Comparison of ENCODE assay signal across 4 cellular contexts in the genomic region with DNA sequence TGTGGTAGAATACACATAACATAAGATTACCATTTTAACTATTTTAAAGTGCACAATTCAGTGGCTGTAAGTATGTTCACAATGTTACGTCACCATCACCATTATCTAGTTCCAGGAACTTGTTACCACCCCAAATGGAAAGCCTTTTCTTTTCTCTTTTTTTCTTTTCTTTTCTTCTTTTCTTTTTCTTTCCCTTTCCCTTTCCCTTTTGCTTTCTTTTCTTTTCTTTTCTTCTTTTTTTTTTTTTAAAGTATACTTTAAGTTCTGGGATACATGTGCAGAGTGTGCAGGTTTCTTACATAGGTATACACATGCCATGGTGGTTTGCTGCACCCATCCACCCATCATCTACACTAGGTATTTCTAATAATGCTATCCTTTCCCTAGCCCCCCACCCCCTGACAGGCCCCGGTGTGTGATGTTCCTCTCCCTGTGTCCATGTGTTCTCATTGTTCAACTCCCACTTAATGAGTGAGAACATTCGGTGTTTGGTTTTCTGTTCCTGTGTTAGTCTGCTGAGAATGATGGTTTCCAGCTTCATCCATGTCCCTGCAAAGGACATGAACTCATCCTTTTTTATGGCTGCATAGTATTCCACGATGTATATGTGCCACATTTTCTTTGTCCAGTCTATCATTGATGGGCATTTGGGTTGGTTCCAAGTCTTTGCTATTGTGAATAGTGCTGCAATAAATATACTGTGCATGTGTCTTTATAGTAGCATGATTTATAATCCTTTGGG.
DNase-seq lines count a peak whose midpoint lies in the region; ATAC-seq, FAIRE-seq and TF ChIP-seq lines count a peak whose summit lies in the region.
"Not testable (repeated sequence)": the region's sequence is repeated elsewhere in the genome, so short reads cannot be mapped to it uniquely, and the experiment has no call there.

No MANE protein-coding gene starts in this region.

- not testable (repeated sequence) for H4K20me1 ChIP-seq in K562 (replicated peaks; ENCODE audit: control insufficient read depth, insufficient read depth, low read length)

- H3K27ac ChIP-seq in HEK293 (ENCODE audit: extremely low read depth, low read depth, low read length); K562 (ENCODE audit: extremely low read depth, low read depth, low read length): not testable (repeated sequence)

- H3K9me3 ChIP-seq in HEK293 (ENCODE audit: control insufficient read depth, insufficient read depth, low read depth, low read length); K562 (replicated peaks; ENCODE audit: control insufficient read depth, insufficient read depth, low read depth, low read length): not testable (repeated sequence)

- not testable (repeated sequence) for H3K79me2 ChIP-seq in K562 (ENCODE audit: control insufficient read depth, insufficient read depth, low read length)

- not testable (repeated sequence) for H3K27me3 ChIP-seq in K562 (ENCODE audit: control insufficient read depth in 2 of 2, insufficient read depth in 2 of 2, low read length in 2 of 2)

- not testable (repeated sequence) for FAIRE-seq in K562 (lab: Jason Lieb, UNC)

- H3K9me1 ChIP-seq in K562 (ENCODE audit: control insufficient read depth, insufficient read depth, low read length), result not testable (repeated sequence)

- not testable (repeated sequence) for TF ChIP-seq EP300 in K562 (IDR thresholded peaks at IDR 0.05; ENCODE audit: low read length)

- not testable (repeated sequence) for H3K36me3 ChIP-seq in HEK293 (ENCODE audit: control insufficient read depth in 2 of 2, insufficient read depth in 1 of 2, low read length in 2 of 2); K562 (ENCODE audit: control insufficient read depth, insufficient read depth, low read length)

- POLR2A ChIA-PET in HEK293 (lab: Yijun Ruan, JAX), result interaction anchor here (0.6 kb wide), 1 partner anchor 10 kb away, joined by 3 read pairs; no protein-coding TSS in a partner anchor
- POLR2A ChIA-PET in K562 (lab: Yijun Ruan, JAX), result not testable (repeated sequence)

- in situ Hi-C loops in K562 (cut with MboI), result not testable (repeated sequence)

- H3K9ac ChIP-seq in K562 (ENCODE audit: insufficient read depth in 1 of 2, low read depth in 2 of 2, low read length in 2 of 2), result not testable (repeated sequence)

- not testable (repeated sequence) for TF ChIP-seq CTCF in HEK293 (tag by site-specific recombination; IDR thresholded peaks at IDR 0.05); K562 (IDR thresholded peaks at IDR 0.05 in 2 of 3, conservative IDR thresholded peaks at IDR 0.05 in 1 of 3; ENCODE audit: insufficient read depth in 2 of 3, low read depth in 1 of 3, low read length in 3 of 3)

- BruUV-seq in K562 (replicated peaks; lab: Mats Ljungman, UMichigan), result not testable (repeated sequence)

- H3K4me3 ChIP-seq in HEK293 (ENCODE audit: low read depth, low read length); K562: not testable (repeated sequence)

- intact Hi-C loops in K562 (cut with micrococcal nuclease), result not testable (repeated sequence)

- not testable (repeated sequence) for H2AFZ ChIP-seq in K562 (ENCODE audit: low read depth, low read length)

- not testable (repeated sequence) for TF ChIP-seq RAD21 in K562 (CRISPR knock-in tag; conservative IDR thresholded peaks at IDR 0.05 in 1 of 2, IDR thresholded peaks at IDR 0.05 in 1 of 2)

- DNase-seq in MV-4-11 (lab: John Stamatoyannopoulos, UW) (peak; percentile 3), OCI-M1 (lab: John Stamatoyannopoulos, UW) (peak; percentile 37)
- not testable (repeated sequence) for DNase-seq in K562 (ENCODE audit: extremely low read depth in 1 of 4, low spot score in 3 of 4)

- H3K4me1 ChIP-seq in HEK293 (ENCODE audit: control insufficient read depth, insufficient read depth, low read length); K562 (replicated peaks in 1 of 2; ENCODE audit: control insufficient read depth in 2 of 2, insufficient read depth in 2 of 2, low read length in 2 of 2): not testable (repeated sequence)

- WGBS in K562 (ENCODE audit: insufficient coverage, low coverage, missing lambda C conversion rate), result 45% methylated on average over 4 of the region's 4 CpGs

- ATAC-seq in K562, result not testable (repeated sequence)

- not testable (repeated sequence) for TF ChIP-seq POLR2A in K562 (conservative IDR thresholded peaks at IDR 0.05)

- H3K4me2 ChIP-seq in K562 (ENCODE audit: insufficient read depth, low read length), result not testable (repeated sequence)

- CTCF ChIA-PET in HEK293 (lab: Yijun Ruan, JAX); K562 (lab: Yijun Ruan, JAX; ENCODE audit: low intra/inter-chr PET ratio): not testable (repeated sequence)

TF ChIP-seq in HEK293, 187 proteins besides CTCF, POLR2A, EP300 and RAD21:
- TF ChIP-seq, protein P1, sequence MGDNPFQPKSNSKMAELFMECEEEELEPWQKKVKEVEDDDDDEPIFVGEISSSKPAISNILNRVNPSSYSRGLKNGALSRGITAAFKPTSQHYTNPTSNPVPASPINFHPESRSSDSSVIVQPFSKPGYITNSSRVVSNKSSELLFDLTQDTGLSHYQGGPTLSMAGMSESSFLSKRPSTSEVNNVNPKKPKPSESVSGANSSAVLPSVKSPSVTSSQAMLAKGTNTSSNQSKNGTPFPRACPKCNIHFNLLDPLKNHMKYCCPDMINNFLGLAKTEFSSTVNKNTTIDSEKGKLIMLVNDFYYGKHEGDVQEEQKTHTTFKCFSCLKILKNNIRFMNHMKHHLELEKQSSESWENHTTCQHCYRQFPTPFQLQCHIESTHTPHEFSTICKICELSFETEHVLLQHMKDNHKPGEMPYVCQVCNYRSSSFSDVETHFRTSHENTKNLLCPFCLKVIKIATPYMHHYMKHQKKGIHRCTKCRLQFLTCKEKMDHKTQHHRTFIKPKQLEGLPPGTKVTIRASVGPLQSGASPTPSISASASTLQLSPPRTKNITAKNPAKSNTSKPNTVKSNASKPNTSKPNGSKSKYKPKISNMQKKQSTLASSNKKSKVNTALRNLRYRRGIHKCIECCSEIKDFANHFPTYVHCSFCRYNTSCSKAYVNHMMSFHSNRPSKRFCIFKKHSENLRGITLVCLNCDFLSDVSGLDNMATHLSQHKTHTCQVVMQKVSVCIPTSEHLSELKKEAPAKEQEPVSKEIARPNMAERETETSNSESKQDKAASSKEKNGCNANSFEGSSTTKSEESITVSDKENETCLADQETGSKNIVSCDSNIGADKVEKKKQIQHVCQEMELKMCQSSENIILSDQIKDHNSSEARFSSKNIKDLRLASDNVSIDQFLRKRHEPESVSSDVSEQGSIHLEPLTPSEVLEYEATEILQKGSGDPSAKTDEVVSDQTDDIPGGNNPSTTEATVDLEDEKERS (tag by site-specific recombination; IDR thresholded peaks at IDR 0.05), result 0 out of 2 replicates have a peak, but pooled peaks have one; percentile 74
- peak; percentile 99 for TF ChIP-seq ZNF146 (tag by site-specific recombination; IDR thresholded peaks at IDR 0.05)
- TF ChIP-seq PRDM1 (tag by site-specific recombination; IDR thresholded peaks at IDR 0.05), result peak; percentile 94

TF ChIP-seq in K562, 482 proteins besides CTCF, POLR2A, EP300 and RAD21:
- peak; percentile 75 for TF ChIP-seq ZNF146 (CRISPR knock-in tag; IDR thresholded peaks at IDR 0.05; ENCODE audit: unreplicated experiment)
- TF ChIP-seq, protein P2, sequence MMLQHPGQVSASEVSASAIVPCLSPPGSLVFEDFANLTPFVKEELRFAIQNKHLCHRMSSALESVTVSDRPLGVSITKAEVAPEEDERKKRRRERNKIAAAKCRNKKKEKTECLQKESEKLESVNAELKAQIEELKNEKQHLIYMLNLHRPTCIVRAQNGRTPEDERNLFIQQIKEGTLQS (IDR thresholded peaks at IDR 0.05), result 0 out of 2 replicates have a peak, but pooled peaks have one; percentile 41
- TF ChIP-seq, protein P2 (CRISPR knock-in tag; conservative IDR thresholded peaks at IDR 0.05), result not testable (repeated sequence)
- TF ChIP-seq, protein P3, sequence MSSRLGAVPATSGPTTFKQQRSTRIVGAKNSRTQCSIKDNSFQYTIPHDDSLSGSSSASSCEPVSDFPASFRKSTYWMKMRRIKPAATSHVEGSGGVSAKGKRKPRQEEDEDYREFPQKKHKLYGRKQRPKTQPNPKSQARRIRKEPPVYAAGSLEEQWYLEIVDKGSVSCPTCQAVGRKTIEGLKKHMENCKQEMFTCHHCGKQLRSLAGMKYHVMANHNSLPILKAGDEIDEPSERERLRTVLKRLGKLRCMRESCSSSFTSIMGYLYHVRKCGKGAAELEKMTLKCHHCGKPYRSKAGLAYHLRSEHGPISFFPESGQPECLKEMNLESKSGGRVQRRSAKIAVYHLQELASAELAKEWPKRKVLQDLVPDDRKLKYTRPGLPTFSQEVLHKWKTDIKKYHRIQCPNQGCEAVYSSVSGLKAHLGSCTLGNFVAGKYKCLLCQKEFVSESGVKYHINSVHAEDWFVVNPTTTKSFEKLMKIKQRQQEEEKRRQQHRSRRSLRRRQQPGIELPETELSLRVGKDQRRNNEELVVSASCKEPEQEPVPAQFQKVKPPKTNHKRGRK (tag; IDR thresholded peaks at IDR 0.05), result peak; percentile 85
- peak; percentile 41; the same call in 1 of the 2 replicates for TF ChIP-seq PHB2 (IDR thresholded peaks at IDR 0.05; ENCODE audit: low read depth)
- peak; percentile 28; the same call in 1 of the 2 replicates for TF ChIP-seq CEBPB (tag; IDR thresholded peaks at IDR 0.05)
